8 cellular contexts compared by ENCODE assay signal in the genomic region with DNA sequence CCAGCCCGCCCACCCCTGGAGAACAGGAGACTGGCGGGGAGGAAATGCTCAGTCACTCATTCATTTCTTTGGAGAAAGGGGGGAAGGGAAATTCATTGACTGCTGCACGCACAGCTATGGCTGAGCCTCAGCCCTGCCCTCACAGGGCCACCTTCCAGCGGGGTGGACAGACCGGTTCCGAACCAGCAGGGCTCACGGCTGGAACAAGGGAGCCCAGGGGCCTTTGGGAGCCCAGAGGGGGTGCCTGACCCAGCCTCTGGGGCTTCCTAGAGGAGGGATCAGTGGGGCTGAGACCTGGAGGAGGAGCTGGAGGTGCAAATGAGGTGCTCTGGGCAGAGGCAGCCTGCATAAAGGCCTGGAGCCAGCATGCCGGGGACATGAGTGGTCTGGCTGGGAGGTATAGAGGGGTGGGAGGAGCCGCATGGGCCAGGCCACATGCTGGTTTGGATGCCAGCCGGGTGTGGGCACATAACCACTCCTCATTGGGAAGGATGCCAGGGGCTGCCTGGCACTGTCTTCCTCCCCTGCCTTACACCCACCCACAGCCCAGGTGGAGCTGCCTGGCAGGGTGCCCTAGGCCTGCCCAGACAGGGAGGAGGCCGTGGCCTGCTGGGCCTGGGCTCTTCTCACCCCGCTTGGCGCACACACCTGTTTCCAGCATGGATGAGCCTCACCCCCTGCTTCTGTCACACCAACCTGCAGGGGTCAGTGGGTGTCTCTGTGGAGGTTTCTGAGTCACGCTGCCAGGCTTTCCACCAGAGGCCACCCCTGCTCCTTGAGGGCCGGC. TPM values are rescaled to one million over a fixed set of nuclear protein-coding genes. Genes with fewer than 3 reads are reported as not detected.
DNase-seq lines count a peak whose midpoint lies in the region; ATAC-seq, FAIRE-seq and TF ChIP-seq lines count a peak whose summit lies in the region.

No MANE protein-coding gene starts in this region.

- H3K4ac ChIP-seq in IMR-90 (ENCODE audit: low read depth, low read length) = peak overlapping the region; percentile 49

- H3K4me1 ChIP-seq in A549 (peaks cover 49% of the 10 kb centered on the region), IMR-90 (ENCODE audit: control insufficient read depth, insufficient read depth, low read length) (peaks cover 27% of the 10 kb centered on the region), right cardiac atrium (ENCODE audit: control insufficient read depth, insufficient read depth, low read length) (peaks cover 8% of the 10 kb centered on the region)

- TF ChIP-seq CTCF in A549 (IDR thresholded peaks at IDR 0.05) (peak; percentile 19; the same call in 1 of the 3 replicates), IMR-90 (conservative IDR thresholded peaks at IDR 0.05; ENCODE audit: low read depth, low read length) (no peak), VCaP (conservative IDR thresholded peaks at IDR 0.05) (no peak; the same call in 1 of the 2 replicates)

- no peak overlapping the region; the same call in 1 of the 2 replicates for H2BK20ac ChIP-seq in IMR-90 (ENCODE audit: low read depth, low read length)

- CTCF ChIA-PET in A549 (lab: Yijun Ruan, JAX) (interaction anchor here (0.6 to 30.8 kb wide), 21 partner anchors 9 to 295 kb away, joined by 3 to 501 read pairs (median 4); a partner anchor contains a TSS), IMR-90 (lab: Yijun Ruan, JAX) (no interaction called here)

- H3K4me3 ChIP-seq in A549 = peak overlapping the region; percentile 21; the same call in 2 of the 3 replicates
- no peak overlapping the region for H3K4me3 ChIP-seq in IMR-90 (ENCODE audit: insufficient read depth, low read depth, low read length)
- H3K4me3 ChIP-seq in right cardiac atrium (ENCODE audit: low read length) = no peak overlapping the region
- H3K4me3 ChIP-seq in skin epidermis = no peak overlapping the region

- no peak overlapping the region for H3K56ac ChIP-seq in IMR-90 (ENCODE audit: extremely low read depth, insufficient read depth, low read length)

- H2BK120ac ChIP-seq in IMR-90 (ENCODE audit: low read depth, low read length) = no peak overlapping the region

- H2AK5ac ChIP-seq in IMR-90 (ENCODE audit: low read depth, low read length) = peak overlapping the region; percentile 58; the same call in 1 of the 2 replicates

- dilution Hi-C loops in IMR-90 (cut with HindIII; ENCODE audit: low sequenced_read_pairs, unreplicated experiment) = no loop called here

- no peak overlapping the region for H3K9ac ChIP-seq in IMR-90 (ENCODE audit: low read depth, low read length)

- H4K91ac ChIP-seq in IMR-90 (ENCODE audit: insufficient read depth, low read depth, low read length) = 0 out of 2 replicates have a peak overlapping the region, but pooled peaks have one; percentile 15

- peak; percentile 80 to 87 for ATAC-seq in A549
- peak; percentile 58 for ATAC-seq in IMR-90 (ENCODE audit: low read depth)
- peak; percentile 68 for ATAC-seq in right cardiac atrium
- ATAC-seq in stimulated activated naive CD8-positive, alpha-beta T cell treated with anti-CD3 and anti-CD28 coated beads, Interleukin-15, Interleukin-2, amounts not matched to agents 100 U/mL and 50 U/mL, for 24 hours = no peak
- ATAC-seq in GM18870 (IDR thresholded peaks at IDR 0.05; ENCODE audit: unreplicated experiment) = no peak

- H2BK15ac ChIP-seq in IMR-90 (ENCODE audit: low read depth, low read length) = peak overlapping the region; percentile 34; the same call in 1 of the 3 replicates

- H3K14ac ChIP-seq in IMR-90 (replicated peaks; ENCODE audit: low read depth, low read length) = no peak overlapping the region; the same call in 1 of the 2 replicates

- TF ChIP-seq POLR2A in A549 (IDR thresholded peaks at IDR 0.05; ENCODE audit: low read length) (peak; percentile 21), IMR-90 (IDR thresholded peaks at IDR 0.05; ENCODE audit: low read depth, low read length) (no peak)

- H3K18ac ChIP-seq in IMR-90 (ENCODE audit: low read depth, low read length) = no peak overlapping the region

- peak overlapping the region in 1 of 2 experiments; percentile 66; a peak in 1 of 4 replicates for H4K8ac ChIP-seq in IMR-90 (ENCODE audit: low read depth in 2 of 2, low read length in 2 of 2)

- H3K36me3 ChIP-seq in IMR-90 (ENCODE audit: control insufficient read depth, insufficient read depth, low read length) = peaks cover 22% of the 10 kb centered on the region

- intact Hi-C loops in IMR-90 (cut with micrococcal nuclease) (no loop called here), right cardiac atrium (cut with DNase I) (no loop called here)

- peak overlapping the region; percentile 47 for H2AK9ac ChIP-seq in IMR-90 (replicated peaks; ENCODE audit: low read depth, low read length, poor library complexity)

- TF ChIP-seq EP300 in A549 (IDR thresholded peaks at IDR 0.05) = peak in 1 of 2 experiments; percentile 6; a peak in 1 of 5 replicates

- FAIRE-seq in A549 (lab: Jason Lieb, UNC) = peak; percentile 98

- H4K5ac ChIP-seq in IMR-90 (ENCODE audit: low read depth, low read length) = no peak overlapping the region

- BruUV-seq in IMR-90 (replicated peaks; lab: Mats Ljungman, UMichigan) = no TSS peak

- H2AFZ ChIP-seq in IMR-90 (replicated peaks; ENCODE audit: low read length, poor library complexity) = peak overlapping the region; percentile 67

- peaks cover 44% of the 10 kb centered on the region for H3K9me1 ChIP-seq in IMR-90 (ENCODE audit: insufficient read depth, low read length)

- POLR2A ChIA-PET in A549 (lab: Yijun Ruan, JAX) (interaction anchor here (0.5 to 1.6 kb wide), 6 partner anchors 12 to 304 kb away, joined by 3 to 9 read pairs (median 5); a partner anchor contains a TSS), IMR-90 (lab: Charles Lee; ENCODE audit: unreplicated experiment) (no interaction called here)

- H4K20me1 ChIP-seq in IMR-90 (ENCODE audit: insufficient read depth, low read length) = peaks cover 32% of the 10 kb centered on the region

- WGBS in A549 (ENCODE audit: missing lambda C conversion rate) = 3% methylated on average over 13 of the region's 15 CpGs
- 41% methylated on average over 6 of the region's 15 CpGs; no CpG with 5 or more reads in 1 of the 2 experiments for WGBS in IMR-90 (ENCODE audit: extremely low coverage in 2 of 2, insufficient read length in 1 of 2), 2 experiments
- 49% methylated on average over 15 of the region's 15 CpGs for WGBS in right cardiac atrium

- H3K27ac ChIP-seq in A549 (peak overlapping the region; percentile 90 to 94), IMR-90 (ENCODE audit: insufficient read depth, low read length) (peak overlapping the region; percentile 21), VCaP (peak overlapping the region; percentile 96), right cardiac atrium (ENCODE audit: low read length) (peak overlapping the region; percentile 22), skin epidermis (peak overlapping the region in 20 of 21 experiments; percentile 36 to 84 (median 76))

- in situ Hi-C loops in IMR-90 (cut with MboI; ENCODE audit: low sequenced_read_pairs) = no loop called here

- H3K23ac ChIP-seq in IMR-90 (ENCODE audit: low read depth, low read length) = no peak overlapping the region; the same call in 1 of the 2 replicates

- DNase-seq in A549 (ENCODE audit: low read depth in 1 of 2, low spot score in 1 of 2) = peak; percentile 88 to 93
- peak; percentile 50 for DNase-seq in IMR-90
- peak; percentile 65 to 91 (median 81) for DNase-seq in right cardiac atrium
- DNase-seq in stimulated activated CD4-positive, alpha-beta T cell treated with anti-CD3 and anti-CD28 coated beads, Interleukin-15, amount 100 ng/mL, for 24 hours = no peak
- DNase-seq in stimulated activated naive CD8-positive, alpha-beta T cell treated with anti-CD3 and anti-CD28 coated beads, Interleukin-15, Interleukin-2, amounts not matched to agents 100 U/mL and 50 U/mL, for 24 hours = no peak

- peak overlapping the region; percentile 96 for H3K4me2 ChIP-seq in A549
- H3K4me2 ChIP-seq in IMR-90 (ENCODE audit: low read depth, low read length) = no peak overlapping the region

- no peak; a peak in 1 of 5 replicates for TF ChIP-seq RAD21 in A549 (conservative IDR thresholded peaks at IDR 0.05 in 1 of 2, IDR thresholded peaks at IDR 0.05 in 1 of 2)
- TF ChIP-seq RAD21 in IMR-90 (IDR thresholded peaks at IDR 0.05; ENCODE audit: low read length) = no peak

- no peaks in the 10 kb centered on the region for H3K9me3 ChIP-seq in A549
- H3K9me3 ChIP-seq in IMR-90 (ENCODE audit: control insufficient read depth, insufficient read depth, low read length) = no peaks in the 10 kb centered on the region
- H3K9me3 ChIP-seq in right cardiac atrium (ENCODE audit: control insufficient read depth, low read length) = no peaks in the 10 kb centered on the region

- H3K79me1 ChIP-seq in IMR-90 (ENCODE audit: low read depth in 1 of 2, low read length in 2 of 2) = peaks cover 37 to 81% of the 10 kb centered on the region in 2 experiments

- H3K27me3 ChIP-seq in IMR-90 (ENCODE audit: control insufficient read depth, insufficient read depth, low read length) (no peaks in the 10 kb centered on the region), right cardiac atrium (ENCODE audit: control insufficient read depth, insufficient read depth) (no peaks in the 10 kb centered on the region)

- H2BK5ac ChIP-seq in IMR-90 (ENCODE audit: low read depth, low read length, poor library complexity, severe bottlenecking) = peak overlapping the region; percentile 32

RNA-seq across cellular contexts. Expression of a gene that starts 26.9 kb away (rescaled TPM):
- polyA plus RNA-seq in A549 (2011; rRNA removed) = 107 and 126 TPM in 2 replicates
- 209 and 213 TPM in 2 replicates for polyA plus RNA-seq in A549 (2012; cell fraction: cytosol; rRNA removed)
- polyA plus RNA-seq in A549 (2012; cell fraction: nucleus; rRNA removed) = 445 and 456 TPM in 2 replicates
- 93.5 to 99.8 TPM (median 94.2 TPM) in 3 replicates for polyA plus RNA-seq in A549 (2017; fragmentation: RNase III; extraction: RNeasy Plus Mini Kit Qiagen cat#74134 plus additional on column Dnase treatment)
- polyA minus RNA-seq in A549 (2011; rRNA and poly(A)+ RNA removed) = 118 and 135 TPM in 2 replicates
- 68.9 and 80.5 TPM in 2 replicates for total RNA-seq in IMR-90 (2012; rRNA removed)
- 128 and 133 TPM in 2 replicates for polyA plus RNA-seq in IMR-90 (2012; rRNA removed)
- polyA plus RNA-seq in IMR-90 (2012; cell fraction: cytosol; rRNA removed) = 103 and 109 TPM in 2 replicates
- 214 and 279 TPM in 2 replicates for polyA plus RNA-seq in IMR-90 (2012; cell fraction: nucleus; rRNA removed; ENCODE audit: low replicate concordance)
- total RNA-seq in right cardiac atrium = 10 to 100 TPM; 62.4 to 74.1 (median 64.7) TPM
- 62.7 TPM for polyA plus RNA-seq in right cardiac atrium

RNA-seq across cellular contexts. Expression of a gene that starts 39.6 kb away (rescaled TPM):
- polyA plus RNA-seq in A549 (2011; rRNA removed) (0.04 TPM in 1 of 2 replicates, not detected in the other), A549 (2017; fragmentation: RNase III; extraction: RNeasy Plus Mini Kit Qiagen cat#74134 plus additional on column Dnase treatment) (0.03 to 0.08 TPM in 2 of 3 replicates, not detected in the other), IMR-90 (2012; rRNA removed) (8.9 and 9.3 TPM in 2 replicates), right cardiac atrium (28.8 TPM)
- 0.01 TPM in 1 of 2 replicates, not detected in the other for polyA plus RNA-seq in A549 (2012; cell fraction: cytosol; rRNA removed)
- polyA plus RNA-seq in A549 (2012; cell fraction: nucleus; rRNA removed) = 0.04 and 0.05 TPM in 2 replicates
- polyA minus RNA-seq in A549 (2011; rRNA and poly(A)+ RNA removed) = not detected in 2 replicates
- total RNA-seq in IMR-90 (2012; rRNA removed) (10.2 and 10.3 TPM in 2 replicates), right cardiac atrium (10 to 100 TPM; 47.0 to 54.6 (median 49.9) TPM)
- 5.5 and 8.8 TPM in 2 replicates for polyA plus RNA-seq in IMR-90 (2012; cell fraction: cytosol; rRNA removed)
- polyA plus RNA-seq in IMR-90 (2012; cell fraction: nucleus; rRNA removed; ENCODE audit: low replicate concordance) = 3.7 and 4.1 TPM in 2 replicates

RNA-seq across cellular contexts. Expression of a gene that starts 55.0 kb away (rescaled TPM):
- 0.01 TPM in 1 of 2 replicates, not detected in the other for polyA plus RNA-seq in A549 (2011; rRNA removed)
- polyA plus RNA-seq in A549 (2012; cell fraction: cytosol; rRNA removed) = 0.01 TPM in 2 replicates
- 0.04 TPM in 2 replicates for polyA plus RNA-seq in A549 (2012; cell fraction: nucleus; rRNA removed)
- polyA plus RNA-seq in A549 (2017; fragmentation: RNase III; extraction: RNeasy Plus Mini Kit Qiagen cat#74134 plus additional on column Dnase treatment) = not detected in 3 replicates
- 0.08 TPM in 1 of 2 replicates, not detected in the other for polyA minus RNA-seq in A549 (2011; rRNA and poly(A)+ RNA removed)
- under 0.01 and 0.18 TPM in 2 replicates for total RNA-seq in IMR-90 (2012; rRNA removed)
- polyA plus RNA-seq in IMR-90 (2012; rRNA removed) = 0.09 TPM in 1 of 2 replicates, not detected in the other
- polyA plus RNA-seq in IMR-90 (2012; cell fraction: cytosol; rRNA removed) = 0.03 TPM in 1 of 2 replicates, not detected in the other
- polyA plus RNA-seq in IMR-90 (2012; cell fraction: nucleus; rRNA removed; ENCODE audit: low replicate concordance) = 0.03 and 0.13 TPM in 2 replicates
- under 1 TPM; 0.23 to 0.31 (median 0.26) TPM for total RNA-seq in right cardiac atrium
- 0.05 TPM for polyA plus RNA-seq in right cardiac atrium

Comparison
In these comparisons a context has a peak if more than half of its experiments do, and no peak if none do; other contexts are left out.
1. ATAC-seq: peak in A549 (2 of 2), IMR-90 (single experiment) and right cardiac atrium (2 of 2); none in stimulated activated naive CD8-positive, alpha-beta T cell treated with anti-CD3 and anti-CD28 coated beads, Interleukin-15, Interleukin-2, amounts not matched to agents 100 U/mL and 50 U/mL, for 24 hours (single experiment) and GM18870 (single experiment).
2. DNase-seq: peak in A549 (2 of 2), IMR-90 (single experiment) and right cardiac atrium (3 of 3); none in stimulated activated CD4-positive, alpha-beta T cell treated with anti-CD3 and anti-CD28 coated beads, Interleukin-15, amount 100 ng/mL, for 24 hours (single experiment) and stimulated activated naive CD8-positive, alpha-beta T cell treated with anti-CD3 and anti-CD28 coated beads, Interleukin-15, Interleukin-2, amounts not matched to agents 100 U/mL and 50 U/mL, for 24 hours (single experiment).
3. H3K27ac ChIP-seq: peak in every context shown above with its lines; median percentile 96 in VCaP; 92 in A549; 76 in skin epidermis; 22 in right cardiac atrium; 21 in IMR-90.